ENCODE assay signal across 9 cellular contexts in genomic region chr7:12588259-12588904, GRCh38. TPM values are rescaled to one million over a fixed set of nuclear protein-coding genes. Genes with fewer than 3 reads are reported as not detected.
"Had no signal": no experiment of that assay in that cellular context is flagged by ENCODE, and none has a peak within 500 bp of the region (broad histone marks: within the 10 kb centered on the region; RNA-seq: fewer than 3 reads in every experiment).

No MANE protein-coding gene starts in this region.

- H3K9me3 Mint-ChIP-seq: IgD-negative memory B cell had no signal

- H3K36me3 Mint-ChIP-seq: IgD-negative memory B cell had no signal

- H3K9ac ChIP-seq: GM23248 had no signal

- H3K4me3 Mint-ChIP-seq: IgD-negative memory B cell had no signal

- DNase-seq: GM23248, GOT3, H7, KG1 had no signal

- H3K36me3 ChIP-seq: HAP-1 had no signal

- H3K27ac ChIP-seq: GM23248, HL-60 had no signal

- H3K4me1 ChIP-seq: HAP-1 had no signal

- H3K9me3 ChIP-seq: HAP-1 had no signal

- H3K4me3 ChIP-seq: GM23248, HAP-1 had no signal

- ATAC-seq: HCT116, HepG2 had no signal

- H3K27ac Mint-ChIP-seq: IgD-negative memory B cell had no signal

- H2AFZ ChIP-seq: GM23248 had no signal

RNA-seq across cellular contexts. Expression of gene SCIN, which starts 17.9 kb away (rescaled TPM):
- total RNA-seq: H7, HepG2 had no signal
- polyA plus RNA-seq: HepG2 had no signal
